Comparison of ENCODE assay signal across 23 cellular contexts in the genomic region with DNA sequence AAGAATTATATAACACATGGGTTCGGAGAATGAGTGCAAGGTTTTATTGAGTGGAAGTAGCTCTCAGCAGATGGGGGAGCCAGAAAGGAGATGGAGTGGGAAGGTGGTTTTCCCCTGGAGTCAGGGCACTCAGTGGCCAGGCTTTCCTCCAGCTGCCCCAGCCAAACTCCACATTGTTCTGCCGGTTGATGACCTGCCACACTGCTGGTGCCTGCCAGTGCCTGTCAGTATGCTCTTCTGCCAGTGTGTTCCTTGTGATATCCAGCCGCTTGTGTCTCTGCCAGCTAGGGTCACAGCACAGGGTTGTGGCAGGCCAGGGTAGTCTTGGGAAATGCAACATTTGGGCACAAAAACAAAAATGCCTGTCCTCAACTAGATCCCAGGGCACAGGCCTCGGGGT.
"Had no signal": no experiment of that assay in that cellular context is flagged by ENCODE, and none has a peak within 500 bp of the region (broad histone marks: within the 10 kb centered on the region; RNA-seq: fewer than 3 reads in every experiment).

No MANE protein-coding gene starts in this region.

- H3K27me3 ChIP-seq: left lung, spleen, tibial artery had no signal

- H3K4me3 Mint-ChIP-seq: activated CD4-positive, alpha-beta T cell treated with anti-CD3 and anti-CD28 coated beads, Interleukin-2, amount 10 ng/mL, durations not matched to agents 7 days and 5 days; activated CD8-positive, alpha-beta T cell treated with anti-CD3 and anti-CD28 coated beads, Interleukin-2, amount 10 ng/mL, durations not matched to agents 7 days and 5 days; activated naive CD4-positive, alpha-beta T cell treated with anti-CD3 and anti-CD28 coated beads, Interleukin-2, amount 50 U/mL, for 24 hours; activated T-helper 1 cell treated with anti-CD3 and anti-CD28 coated beads, Interleukin-12 subunit alpha, Interleukin-12 subunit beta, Interleukin-2, Interleukin-4 antibody, amounts not matched to agents 30 ng/mL and 10 ng/mL and 1 ng/mL, durations not matched to agents 14 hours and 24 hours and 36 hours; brain; naive B cell; neural crest cell; stimulated activated naive CD8-positive, alpha-beta T cell treated with anti-CD3 and anti-CD28 coated beads, Interleukin-15, Interleukin-2, amounts not matched to agents 100 ng/mL and 50 ng/mL, for 24 hours; T-helper 2 cell treated with Interferon-gamma antibody and Interleukin-4, amounts not matched to agents 5 μg/mL and 100 μg/mL, for 36 hours had no signal

- H3K9me3 ChIP-seq: left lung, mucosa of descending colon, spleen, tibial artery had no signal

- H3K4me1 ChIP-seq: left lung, spleen, tibial artery had no signal

- H3K27ac ChIP-seq: left lung, spleen, tibial artery, WERI-Rb-1 had no signal

- H3K36me3 Mint-ChIP-seq: activated naive CD4-positive, alpha-beta T cell treated with anti-CD3 and anti-CD28 coated beads, Interleukin-2, amount 50 U/mL, for 24 hours; brain; naive B cell had no signal

- H3K27ac Mint-ChIP-seq: activated CD4-positive, alpha-beta T cell treated with anti-CD3 and anti-CD28 coated beads, Interleukin-2, amount 10 ng/mL, durations not matched to agents 7 days and 5 days; activated CD8-positive, alpha-beta T cell treated with anti-CD3 and anti-CD28 coated beads, Interleukin-2, amount 10 ng/mL, durations not matched to agents 7 days and 5 days; activated naive CD4-positive, alpha-beta T cell treated with anti-CD3 and anti-CD28 coated beads, Interleukin-2, amount 50 U/mL, for 24 hours; activated T-helper 1 cell treated with anti-CD3 and anti-CD28 coated beads, Interleukin-12 subunit alpha, Interleukin-12 subunit beta, Interleukin-2, Interleukin-4 antibody, amounts not matched to agents 30 ng/mL and 10 ng/mL and 1 ng/mL, durations not matched to agents 14 hours and 24 hours and 36 hours; brain; naive B cell; stimulated activated naive CD8-positive, alpha-beta T cell treated with anti-CD3 and anti-CD28 coated beads, Interleukin-15, Interleukin-2, amounts not matched to agents 100 ng/mL and 50 ng/mL, for 24 hours; T-helper 2 cell treated with Interferon-gamma antibody and Interleukin-4, amounts not matched to agents 5 μg/mL and 100 μg/mL, for 36 hours had no signal

- DNase-seq: activated CD4-positive, alpha-beta T cell treated with anti-CD3 and anti-CD28 coated beads, Interleukin-2, amount 10 ng/mL, durations not matched to agents 7 days and 5 days; activated CD4-positive, CD25-positive, alpha-beta regulatory T cell treated with anti-CD3 and anti-CD28 coated beads, Interleukin-2, amount 50 U/mL, for 72 hours; activated CD8-positive, alpha-beta T cell treated with anti-CD3 and anti-CD28 coated beads, Interleukin-2, amount 10 ng/mL, durations not matched to agents 7 days and 5 days; activated gamma-delta T cell treated with Interleukin-2 at 50 U/mL for 16 hours; aorta; caudate nucleus; dermis blood vessel endothelial cell; effector CD8-positive, alpha-beta T cell; foreskin fibroblast; mucosa of descending colon; naive B cell; spleen; stimulated activated CD4-positive, alpha-beta T cell treated with anti-CD3 and anti-CD28 coated beads, Interleukin-4, amount 100 ng/mL, for 24 hours; substantia nigra; tibial artery; WERI-Rb-1 had no signal

- ATAC-seq: activated CD8-positive, alpha-beta T cell treated with anti-CD3 and anti-CD28 coated beads, Interleukin-2, amount 10 ng/mL, durations not matched to agents 7 days and 5 days; left lung; mucosa of descending colon had no signal

- H3K36me3 ChIP-seq: left lung, spleen, tibial artery, WERI-Rb-1 had no signal

- H3K4me3 ChIP-seq: left lung, mucosa of descending colon, spleen, tibial artery had no signal

- H3K4me1 Mint-ChIP-seq: activated CD4-positive, alpha-beta T cell treated with anti-CD3 and anti-CD28 coated beads, Interleukin-2, amount 10 ng/mL, durations not matched to agents 7 days and 5 days; activated naive CD4-positive, alpha-beta T cell treated with anti-CD3 and anti-CD28 coated beads, Interleukin-2, amount 50 U/mL, for 24 hours; brain; naive B cell; neural crest cell had no signal

- H3K9me3 Mint-ChIP-seq: activated CD4-positive, alpha-beta T cell treated with anti-CD3 and anti-CD28 coated beads, Interleukin-2, amount 10 ng/mL, durations not matched to agents 7 days and 5 days; activated naive CD4-positive, alpha-beta T cell treated with anti-CD3 and anti-CD28 coated beads, Interleukin-2, amount 50 U/mL, for 24 hours; activated T-helper 1 cell treated with anti-CD3 and anti-CD28 coated beads, Interleukin-12 subunit alpha, Interleukin-12 subunit beta, Interleukin-2, Interleukin-4 antibody, amounts not matched to agents 30 ng/mL and 10 ng/mL and 1 ng/mL, durations not matched to agents 14 hours and 24 hours and 36 hours; brain; neural crest cell; T-helper 2 cell treated with Interferon-gamma antibody and Interleukin-4, amounts not matched to agents 5 μg/mL and 100 μg/mL, for 36 hours had no signal

- H3K27me3 Mint-ChIP-seq: activated CD4-positive, alpha-beta T cell treated with anti-CD3 and anti-CD28 coated beads, Interleukin-2, amount 10 ng/mL, durations not matched to agents 7 days and 5 days; activated naive CD4-positive, alpha-beta T cell treated with anti-CD3 and anti-CD28 coated beads, Interleukin-2, amount 50 U/mL, for 24 hours; naive B cell; stimulated activated naive CD8-positive, alpha-beta T cell treated with anti-CD3 and anti-CD28 coated beads, Interleukin-15, Interleukin-2, amounts not matched to agents 100 ng/mL and 50 ng/mL, for 24 hours had no signal
